ENCODE assay signal across 22 cellular contexts in genomic region chr1:212118872-212119260, GRCh38.
DNase-seq lines count a peak whose midpoint lies in the region; ATAC-seq and TF ChIP-seq lines count a peak whose summit lies in the region.
"Had no signal": no experiment of that assay in that cellular context is flagged by ENCODE, and none has a peak within 500 bp of the region (broad histone marks: within the 10 kb centered on the region; RNA-seq: fewer than 3 reads in every experiment).

No MANE protein-coding gene starts in this region.

- no peaks in the 10 kb centered on the region for H3K36me3 ChIP-seq in mammary epithelial cell (ENCODE audit: insufficient read depth, low read length)
- peaks cover under 1% of the 10 kb centered on the region for H3K36me3 ChIP-seq in BE2C
- H3K36me3 ChIP-seq: brain microvascular endothelial cell, lower lobe of right lung, neural progenitor cell had no signal

- no peaks in the 10 kb centered on the region for H3K9me3 Mint-ChIP-seq in activated CD4-positive, alpha-beta T cell treated with anti-CD3 and anti-CD28 coated beads, Interleukin-2, amount 10 ng/mL, durations not matched to agents 24 days and 14 days
- H3K9me3 Mint-ChIP-seq in immature natural killer cell (no peaks in the 10 kb centered on the region), progenitor cell of endocrine pancreas (ENCODE audit: low read depth) (no peaks in the 10 kb centered on the region)
- H3K9me3 Mint-ChIP-seq: CD8-positive, alpha-beta memory T cell; neural progenitor cell had no signal

- H3K4me1 Mint-ChIP-seq in activated CD4-positive, alpha-beta T cell treated with anti-CD3 and anti-CD28 coated beads, Interleukin-2, amount 10 ng/mL, durations not matched to agents 24 days and 14 days = peaks cover 17% of the 10 kb centered on the region
- peaks cover 8% of the 10 kb centered on the region for H3K4me1 Mint-ChIP-seq in T-helper 17 cell
- H3K4me1 Mint-ChIP-seq in immature natural killer cell = peaks cover 16 to 20% of the 10 kb centered on the region in 2 donors
- H3K4me1 Mint-ChIP-seq in progenitor cell of endocrine pancreas (ENCODE audit: low read depth) = peaks cover 3% of the 10 kb centered on the region

- no peak overlapping the region for H3K4me2 ChIP-seq in mammary epithelial cell (ENCODE audit: insufficient read depth, low read depth, low read length)
- H3K4me2 ChIP-seq: neural progenitor cell had no signal

- intact Hi-C loops in activated CD4-positive, alpha-beta T cell treated with anti-CD3 and anti-CD28 coated beads, Interleukin-2, amount 10 ng/mL, durations not matched to agents 24 days and 14 days (cut with micrococcal nuclease) = no loop called here
- intact Hi-C loops in mammary epithelial cell (cut with micrococcal nuclease) = no loop called here

- H3K9ac ChIP-seq in mammary epithelial cell (ENCODE audit: insufficient read depth, low read length) = no peak overlapping the region
- H3K9ac ChIP-seq: neural progenitor cell had no signal

- no peak overlapping the region for H2AFZ ChIP-seq in mammary epithelial cell (ENCODE audit: low read depth, low read length)
- H2AFZ ChIP-seq: neural progenitor cell had no signal

- H3K27ac ChIP-seq in mammary epithelial cell (ENCODE audit: insufficient read depth, low read depth, low read length) = no peak overlapping the region
- H3K27ac ChIP-seq: brain microvascular endothelial cell, HL-60, lower lobe of right lung, neural progenitor cell had no signal

- no peak for DNase-seq in activated CD4-positive, alpha-beta T cell treated with anti-CD3 and anti-CD28 coated beads, Interleukin-2, amount 10 ng/mL, durations not matched to agents 24 days and 14 days
- DNase-seq in activated CD4-positive, alpha-beta T cell treated with anti-CD3 and anti-CD28 coated beads for 4 hours = no peak
- DNase-seq in T-helper 17 cell (no peak), immature natural killer cell (no peak), mammary epithelial cell (no peak), BE2C (no peak), progenitor cell of endocrine pancreas (ENCODE audit: low spot score, unreplicated experiment) (no peak)
- DNase-seq: 8988T; activated naive CD4-positive, alpha-beta T cell; CD8-positive, alpha-beta memory T cell; islet precursor cell; lower lobe of right lung; NCI-H1048; NCI-H187; NCI-H2171 treated with DMSO at 0.1 percent for 48 hours; NCI-H524; substantia nigra had no signal

- no TSS peak for BruUV-seq in mammary epithelial cell (replicated peaks; lab: Mats Ljungman, UMichigan)

- H3K27ac Mint-ChIP-seq in activated CD4-positive, alpha-beta T cell treated with anti-CD3 and anti-CD28 coated beads, Interleukin-2, amount 10 ng/mL, durations not matched to agents 24 days and 14 days = peak overlapping the region; percentile 21
- H3K27ac Mint-ChIP-seq in T-helper 17 cell (peak overlapping the region; percentile 66), immature natural killer cell (peak overlapping the region in 5 of 6 donors; percentile 7 to 61 (median 20)), progenitor cell of endocrine pancreas (no peak overlapping the region)
- H3K27ac Mint-ChIP-seq: neural progenitor cell had no signal

- in situ Hi-C loops in mammary epithelial cell (cut with MboI; ENCODE audit: low sequenced_read_pairs in 2 of 2) = no loop called here

- CTCF ChIA-PET in mammary epithelial cell (lab: Charles Lee; ENCODE audit: low non-redundant PET) = no interaction called here

- H3K4me3 ChIP-seq in mammary epithelial cell (replicated peaks in 1 of 3; ENCODE audit: insufficient read depth in 1 of 3, low read depth in 2 of 3, low read length in 3 of 3) = no peak overlapping the region
- no peak overlapping the region for H3K4me3 ChIP-seq in BE2C (ENCODE audit: low read depth, low read length)
- H3K4me3 ChIP-seq: coronary artery, lower lobe of right lung, neural progenitor cell had no signal

- 100% methylated on average over 2 of the region's 2 CpGs for WGBS in mammary epithelial cell (ENCODE audit: low coverage, missing lambda C conversion rate)

- dilution Hi-C loops in mammary epithelial cell (cut with HindIII; ENCODE audit: low sequenced_read_pairs) = no loop called here

- no peaks in the 10 kb centered on the region for H3K4me1 ChIP-seq in mammary epithelial cell (ENCODE audit: insufficient read depth, low read length)
- no peaks in the 10 kb centered on the region; the same call in 1 of the 2 replicates for H3K4me1 ChIP-seq in BE2C
- H3K4me1 ChIP-seq: lower lobe of right lung, neural progenitor cell had no signal

- H3K36me3 Mint-ChIP-seq in activated CD4-positive, alpha-beta T cell treated with anti-CD3 and anti-CD28 coated beads, Interleukin-2, amount 10 ng/mL, durations not matched to agents 24 days and 14 days (ENCODE audit: low read depth) = peaks cover 5% of the 10 kb centered on the region
- H3K36me3 Mint-ChIP-seq in T-helper 17 cell (ENCODE audit: low read depth) (peaks cover 3% of the 10 kb centered on the region), immature natural killer cell (no peaks in the 10 kb centered on the region), progenitor cell of endocrine pancreas (ENCODE audit: insufficient read depth) (no peaks in the 10 kb centered on the region)
- H3K36me3 Mint-ChIP-seq: CD8-positive, alpha-beta memory T cell had no signal

- H3K79me2 ChIP-seq in mammary epithelial cell (ENCODE audit: insufficient read depth, low read length) = no peaks in the 10 kb centered on the region

- H3K9me3 ChIP-seq in T-helper 17 cell (ENCODE audit: control insufficient read depth, low read length, poor library complexity, severe bottlenecking) = no peaks in the 10 kb centered on the region
- no peaks in the 10 kb centered on the region for H3K9me3 ChIP-seq in mammary epithelial cell (replicated peaks; ENCODE audit: insufficient read depth, low read length)
- no peaks in the 10 kb centered on the region for H3K9me3 ChIP-seq in BE2C
- H3K9me3 ChIP-seq: lower lobe of right lung had no signal

- H3K27me3 Mint-ChIP-seq in activated CD4-positive, alpha-beta T cell treated with anti-CD3 and anti-CD28 coated beads, Interleukin-2, amount 10 ng/mL, durations not matched to agents 24 days and 14 days = no peaks in the 10 kb centered on the region
- H3K27me3 Mint-ChIP-seq in T-helper 17 cell (no peaks in the 10 kb centered on the region), immature natural killer cell (ENCODE audit: low read depth in 3 of 3) (peaks cover 0 to 3% (median 0%) of the 10 kb centered on the region in 3 donors), progenitor cell of endocrine pancreas (no peaks in the 10 kb centered on the region)
- H3K27me3 Mint-ChIP-seq: CD8-positive, alpha-beta memory T cell had no signal

- H3K4me3 Mint-ChIP-seq in activated CD4-positive, alpha-beta T cell treated with anti-CD3 and anti-CD28 coated beads, Interleukin-2, amount 10 ng/mL, durations not matched to agents 24 days and 14 days = no peak overlapping the region
- H3K4me3 Mint-ChIP-seq in T-helper 17 cell (no peak overlapping the region), immature natural killer cell (no peak overlapping the region), progenitor cell of endocrine pancreas (ENCODE audit: low read depth) (no peak overlapping the region)
- H3K4me3 Mint-ChIP-seq: CD8-positive, alpha-beta memory T cell; neural progenitor cell had no signal

- TF ChIP-seq CTCF in mammary epithelial cell (conservative IDR thresholded peaks at IDR 0.05 in 1 of 2, IDR thresholded peaks at IDR 0.05 in 1 of 2; ENCODE audit: extremely low read depth in 1 of 2, insufficient read depth in 1 of 2, low read depth in 1 of 2, low read length in 2 of 2) (no peak), BE2C (IDR thresholded peaks at IDR 0.05; ENCODE audit: low read depth, low read length) (no peak), progenitor cell of endocrine pancreas (IDR thresholded peaks at IDR 0.05; ENCODE audit: unreplicated experiment) (no peak)

- ATAC-seq in GM18498 (IDR thresholded peaks at IDR 0.05; ENCODE audit: unreplicated experiment) = peak; percentile 37
- ATAC-seq in T-helper 17 cell = no peak

- H3K27me3 ChIP-seq in mammary epithelial cell (ENCODE audit: insufficient read depth, low read length) (no peaks in the 10 kb centered on the region), BE2C (no peaks in the 10 kb centered on the region)
- H3K27me3 ChIP-seq: brain microvascular endothelial cell, neural progenitor cell had no signal

- H4K20me1 ChIP-seq in mammary epithelial cell (ENCODE audit: insufficient read depth, low read length) = no peaks in the 10 kb centered on the region
